10 cellular contexts compared by ENCODE assay signal in the genomic region with DNA sequence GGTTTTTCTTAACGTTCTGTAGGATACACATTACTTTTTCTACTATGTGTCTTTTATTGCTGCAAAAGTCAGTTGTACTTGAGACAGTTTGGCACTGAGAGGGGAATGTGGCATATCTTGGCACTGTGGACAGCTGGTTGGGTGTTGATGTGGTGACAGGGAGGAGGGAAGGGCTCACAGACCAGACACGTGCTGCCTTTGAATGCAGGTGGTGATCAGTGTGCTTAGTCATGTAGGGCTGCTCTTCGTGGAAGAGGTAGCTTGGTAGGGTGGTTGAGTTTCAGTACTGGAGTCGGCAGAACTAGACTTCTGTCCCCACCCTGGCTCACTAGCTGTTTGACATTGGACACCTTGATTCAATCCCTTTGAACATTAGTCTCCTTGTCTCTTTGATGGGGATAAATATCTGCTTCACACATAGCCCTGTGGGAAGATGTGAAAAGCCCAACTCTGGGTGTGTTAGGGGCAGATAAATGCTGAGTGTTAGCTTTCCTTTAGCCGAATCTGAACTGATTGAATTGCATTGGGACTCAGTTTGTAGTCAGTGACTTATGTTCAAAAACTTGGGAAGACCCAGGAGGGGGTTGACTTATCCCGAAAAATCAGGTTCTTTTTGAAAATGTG.
DNase-seq lines count a peak whose midpoint lies in the region; ATAC-seq and TF ChIP-seq lines count a peak whose summit lies in the region.
"Had no signal": no experiment of that assay in that cellular context is flagged by ENCODE, and none has a peak within 500 bp of the region (broad histone marks: within the 10 kb centered on the region; RNA-seq: fewer than 3 reads in every experiment).

No MANE protein-coding gene starts in this region.

- CTCF ChIA-PET in CD4-positive, alpha-beta T cell (lab: Charles Lee), result no interaction called here
- CTCF ChIA-PET in PC-3 (lab: Charles Lee), result no interaction called here

- no peaks in the 10 kb centered on the region for H3K4me1 ChIP-seq in PC-3 (ENCODE audit: insufficient read depth, low read length)

- no peak overlapping the region for H3K27ac ChIP-seq in CD4-positive, alpha-beta T cell (ENCODE audit: low read depth, low read length)
- H3K27ac ChIP-seq in PC-3 (ENCODE audit: low read length), result no peak overlapping the region

- BruUV-seq in PC-3 (replicated peaks; lab: Mats Ljungman, UMichigan), result no TSS peak

- no peaks in the 10 kb centered on the region for H3K9me2 ChIP-seq in PC-3 (replicated peaks; ENCODE audit: low read length)

- H3K4me2 ChIP-seq in PC-3 (ENCODE audit: low read length), result no peak overlapping the region

- H3K27me3 Mint-ChIP-seq in nephron progenitor cell (ENCODE audit: low read depth, poor library complexity), result no peaks in the 10 kb centered on the region
- peaks cover 4% of the 10 kb centered on the region for H3K27me3 Mint-ChIP-seq in CD4-positive, alpha-beta T cell
- H3K27me3 Mint-ChIP-seq: activated naive CD8-positive, alpha-beta T cell treated with anti-CD3 and anti-CD28 coated beads for 36 hours had no signal

- H3F3A ChIP-seq in PC-3 (ENCODE audit: low read length, unreplicated experiment), result no peaks in the 10 kb centered on the region

- no peaks in the 10 kb centered on the region for H3K79me2 ChIP-seq in PC-3 (ENCODE audit: low read length)

- POLR2A ChIA-PET in CD4-positive, alpha-beta T cell (lab: Charles Lee), result no interaction called here
- POLR2A ChIA-PET in PC-3 (lab: Charles Lee; ENCODE audit: unreplicated experiment), result no interaction called here

- peak; percentile 50 for ATAC-seq in GM19023 (IDR thresholded peaks at IDR 0.05; ENCODE audit: unreplicated experiment)
- peak; percentile 50 for ATAC-seq in HG03159 (IDR thresholded peaks at IDR 0.05; ENCODE audit: unreplicated experiment)
- ATAC-seq in CD4-positive, alpha-beta T cell (ENCODE audit: poor library complexity), result no peak
- no peak for ATAC-seq in PC-3

- H4K20me1 ChIP-seq in PC-3 (ENCODE audit: low read length), result no peaks in the 10 kb centered on the region

- no peak overlapping the region for H3K4me3 ChIP-seq in PC-3 (ENCODE audit: low read length)

- H3K36me3 Mint-ChIP-seq in nephron progenitor cell (ENCODE audit: low read depth), result peaks cover 37% of the 10 kb centered on the region
- no peaks in the 10 kb centered on the region for H3K36me3 Mint-ChIP-seq in CD4-positive, alpha-beta T cell (ENCODE audit: low read depth)
- H3K36me3 Mint-ChIP-seq: activated naive CD8-positive, alpha-beta T cell treated with anti-CD3 and anti-CD28 coated beads for 36 hours had no signal

- DNase-seq in astrocyte of the hippocampus (ENCODE audit: low read depth, low spot score), result peak; percentile 45
- DNase-seq in nephron progenitor cell, result no peak
- DNase-seq in CD4-positive, alpha-beta T cell, result no peak
- no peak for DNase-seq in PC-3
- DNase-seq in HuH-7.5 (ENCODE audit: low spot score), result no peak
- DNase-seq: activated CD4-positive, alpha-beta T cell treated with anti-CD3 and anti-CD28 coated beads, Interleukin-2, amount 50 U/mL, for 4 hours; activated naive CD8-positive, alpha-beta T cell treated with anti-CD3 and anti-CD28 coated beads for 36 hours; DMS79 treated with DMSO at 0.1 percent for 48 hours had no signal

- no peak overlapping the region for H3K9ac ChIP-seq in PC-3 (ENCODE audit: low read length)

- H3K36me3 ChIP-seq in PC-3 (ENCODE audit: low read depth, low read length), result no peaks in the 10 kb centered on the region

- H3K9me3 Mint-ChIP-seq in nephron progenitor cell, result peaks cover 30% of the 10 kb centered on the region
- no peaks in the 10 kb centered on the region for H3K9me3 Mint-ChIP-seq in CD4-positive, alpha-beta T cell
- H3K9me3 Mint-ChIP-seq: activated naive CD8-positive, alpha-beta T cell treated with anti-CD3 and anti-CD28 coated beads for 36 hours had no signal

- no peak overlapping the region for H2AFZ ChIP-seq in PC-3 (ENCODE audit: low read length)

- H3K27me3 ChIP-seq in CD4-positive, alpha-beta T cell (ENCODE audit: control insufficient read depth, insufficient read depth, low read length), result no peaks in the 10 kb centered on the region
- H3K27me3 ChIP-seq in PC-3 (ENCODE audit: low read length), result no peaks in the 10 kb centered on the region

- H3K27ac Mint-ChIP-seq in nephron progenitor cell, result peak overlapping the region; percentile 38
- H3K27ac Mint-ChIP-seq in CD4-positive, alpha-beta T cell, result no peak overlapping the region
- H3K27ac Mint-ChIP-seq: activated naive CD8-positive, alpha-beta T cell treated with anti-CD3 and anti-CD28 coated beads for 36 hours had no signal

- peaks cover 59% of the 10 kb centered on the region for H3K4me1 Mint-ChIP-seq in nephron progenitor cell
- H3K4me1 Mint-ChIP-seq in CD4-positive, alpha-beta T cell (ENCODE audit: low read depth), result no peaks in the 10 kb centered on the region
- H3K4me1 Mint-ChIP-seq: activated naive CD8-positive, alpha-beta T cell treated with anti-CD3 and anti-CD28 coated beads for 36 hours had no signal

- TF ChIP-seq CTCF in nephron progenitor cell (IDR thresholded peaks at IDR 0.05) (no peak), PC-3 (conservative IDR thresholded peaks at IDR 0.05; ENCODE audit: low read depth, low read length) (no peak)
- no peak for TF ChIP-seq CTCF in CD4-positive, alpha-beta T cell (IDR thresholded peaks at IDR 0.05)

- no peaks in the 10 kb centered on the region for H3K9me3 ChIP-seq in CD4-positive, alpha-beta T cell (ENCODE audit: control insufficient read depth, low read length)
- H3K9me3 ChIP-seq in PC-3 (ENCODE audit: low read length), result no peaks in the 10 kb centered on the region; the same call in 1 of the 2 replicates

- H3K4me3 Mint-ChIP-seq in nephron progenitor cell, result no peak overlapping the region
- H3K4me3 Mint-ChIP-seq in CD4-positive, alpha-beta T cell, result no peak overlapping the region
- H3K4me3 Mint-ChIP-seq: activated naive CD8-positive, alpha-beta T cell treated with anti-CD3 and anti-CD28 coated beads for 36 hours had no signal

- intact Hi-C loops in CD4-positive, alpha-beta T cell (cut with DNase I, micrococcal nuclease), result no loop called here
- intact Hi-C loops in PC-3 (cut with micrococcal nuclease), result no loop called here

Comparison
In these comparisons a context has a peak if more than half of its experiments do, and no peak if none do; other contexts are left out.
1. ATAC-seq: peak in GM19023 (single experiment) and HG03159 (single experiment); none in CD4-positive, alpha-beta T cell (single experiment) and PC-3 (single experiment).